Comparison of ENCODE assay signal across 8 cellular contexts in genomic region chr14:53218161-53218560, GRCh38.
DNase-seq lines count a peak whose midpoint lies in the region; ATAC-seq and TF ChIP-seq lines count a peak whose summit lies in the region.

No MANE protein-coding gene starts in this region.

- CTCF ChIA-PET in activated CD8-positive, alpha-beta T cell treated with anti-CD3 and anti-CD28 coated beads for 36 hours (lab: Charles Lee), result interaction anchor here (0.8 to 2.4 kb wide), 8 partner anchors 14 to 393 kb away, joined by 3 to 14 read pairs (median 3); partner anchors contain the start of gene DDHD1

- no peak for TF ChIP-seq EP300 in suprapubic skin (IDR thresholded peaks at IDR 0.05)

- peak overlapping the region; percentile 85 for H3K4me3 Mint-ChIP-seq in activated CD4-positive, alpha-beta T cell treated with anti-CD3 and anti-CD28 coated beads, Interleukin-2, amount 10 ng/mL, durations not matched to agents 24 days and 14 days
- H3K4me3 Mint-ChIP-seq in activated CD8-positive, alpha-beta T cell treated with anti-CD3 and anti-CD28 coated beads for 36 hours, result peak overlapping the region; percentile 80
- peak overlapping the region; percentile 74 to 89 (median 86) for H3K4me3 Mint-ChIP-seq in immature natural killer cell

- peak overlapping the region; percentile 1 for H3K27ac ChIP-seq in suprapubic skin

- no peaks in the 10 kb centered on the region for H3K9me3 Mint-ChIP-seq in activated CD4-positive, alpha-beta T cell treated with anti-CD3 and anti-CD28 coated beads, Interleukin-2, amount 10 ng/mL, durations not matched to agents 24 days and 14 days
- H3K9me3 Mint-ChIP-seq in activated CD8-positive, alpha-beta T cell treated with anti-CD3 and anti-CD28 coated beads for 36 hours, result no peaks in the 10 kb centered on the region
- H3K9me3 Mint-ChIP-seq in immature natural killer cell, result no peaks in the 10 kb centered on the region

- H3K4me1 ChIP-seq in suprapubic skin, result peaks cover 10% of the 10 kb centered on the region

- POLR2A ChIA-PET in activated CD8-positive, alpha-beta T cell treated with anti-CD3 and anti-CD28 coated beads for 36 hours (lab: Charles Lee), result interaction anchor here (0.6 to 1.3 kb wide), 3 partner anchors 37 to 110 kb away, joined by 5 to 7 read pairs (median 7); no protein-coding TSS in a partner anchor

- WGBS in suprapubic skin, result 72% methylated on average over 2 of the region's 2 CpGs

- no peak for TF ChIP-seq CTCF in activated CD8-positive, alpha-beta T cell treated with anti-CD3 and anti-CD28 coated beads for 36 hours (IDR thresholded peaks at IDR 0.05)
- TF ChIP-seq CTCF in suprapubic skin (IDR thresholded peaks at IDR 0.05), result no peak

- intact Hi-C loops in activated CD4-positive, alpha-beta T cell treated with anti-CD3 and anti-CD28 coated beads, Interleukin-2, amount 10 ng/mL, durations not matched to agents 24 days and 14 days (cut with micrococcal nuclease), result no loop called here
- intact Hi-C loops in activated CD8-positive, alpha-beta T cell treated with anti-CD3 and anti-CD28 coated beads for 36 hours (cut with micrococcal nuclease), result no loop called here

- no peak for DNase-seq in activated CD4-positive, alpha-beta T cell treated with anti-CD3 and anti-CD28 coated beads, Interleukin-2, amount 10 ng/mL, durations not matched to agents 24 days and 14 days
- no peak for DNase-seq in activated CD4-positive, alpha-beta T cell treated with anti-CD3 and anti-CD28 coated beads, Interleukin-2, amount 50 U/mL, for 4 hours
- no peak for DNase-seq in activated CD8-positive, alpha-beta T cell treated with anti-CD3 and anti-CD28 coated beads for 36 hours
- DNase-seq in immature natural killer cell (no peak), suprapubic skin (ENCODE audit: low spot score in 2 of 2) (no peak)

- no peaks in the 10 kb centered on the region for H3K36me3 ChIP-seq in suprapubic skin

- no peaks in the 10 kb centered on the region for H3K36me3 Mint-ChIP-seq in activated CD4-positive, alpha-beta T cell treated with anti-CD3 and anti-CD28 coated beads, Interleukin-2, amount 10 ng/mL, durations not matched to agents 24 days and 14 days (ENCODE audit: low read depth)
- no peaks in the 10 kb centered on the region for H3K36me3 Mint-ChIP-seq in activated CD8-positive, alpha-beta T cell treated with anti-CD3 and anti-CD28 coated beads for 36 hours (ENCODE audit: low read depth)
- peaks cover 0 to 4% (median 0%) of the 10 kb centered on the region in 3 donors for H3K36me3 Mint-ChIP-seq in immature natural killer cell

- no peaks in the 10 kb centered on the region for H3K27me3 Mint-ChIP-seq in activated CD4-positive, alpha-beta T cell treated with anti-CD3 and anti-CD28 coated beads, Interleukin-2, amount 10 ng/mL, durations not matched to agents 24 days and 14 days
- no peaks in the 10 kb centered on the region for H3K27me3 Mint-ChIP-seq in activated CD8-positive, alpha-beta T cell treated with anti-CD3 and anti-CD28 coated beads for 36 hours
- peaks cover 0 to 1% (median 0%) of the 10 kb centered on the region in 3 donors for H3K27me3 Mint-ChIP-seq in immature natural killer cell (ENCODE audit: low read depth in 3 of 3)

- no peaks in the 10 kb centered on the region for H3K27me3 ChIP-seq in suprapubic skin

- no peaks in the 10 kb centered on the region for H3K9me3 ChIP-seq in suprapubic skin

- peak overlapping the region; percentile 42 for H3K27ac Mint-ChIP-seq in activated CD4-positive, alpha-beta T cell treated with anti-CD3 and anti-CD28 coated beads, Interleukin-2, amount 10 ng/mL, durations not matched to agents 24 days and 14 days
- peak overlapping the region; percentile 79 for H3K27ac Mint-ChIP-seq in activated CD8-positive, alpha-beta T cell treated with anti-CD3 and anti-CD28 coated beads for 36 hours
- peak overlapping the region in 5 of 6 donors; percentile 42 to 74 (median 69) for H3K27ac Mint-ChIP-seq in immature natural killer cell

- peaks cover 12% of the 10 kb centered on the region for H3K4me1 Mint-ChIP-seq in activated CD4-positive, alpha-beta T cell treated with anti-CD3 and anti-CD28 coated beads, Interleukin-2, amount 10 ng/mL, durations not matched to agents 24 days and 14 days
- peaks cover 6% of the 10 kb centered on the region for H3K4me1 Mint-ChIP-seq in activated CD8-positive, alpha-beta T cell treated with anti-CD3 and anti-CD28 coated beads for 36 hours (ENCODE audit: low read depth)
- peaks cover 6 to 9% of the 10 kb centered on the region in 2 donors for H3K4me1 Mint-ChIP-seq in immature natural killer cell

- TF ChIP-seq POLR2A in suprapubic skin (IDR thresholded peaks at IDR 0.05), result no peak

- H3K4me3 ChIP-seq in suprapubic skin, result peak overlapping the region; percentile 58

- no peak for ATAC-seq in activated CD8-positive, alpha-beta T cell treated with anti-CD3 and anti-CD28 coated beads for 36 hours
- ATAC-seq in GM18498 (IDR thresholded peaks at IDR 0.05; ENCODE audit: unreplicated experiment) (no peak), HG02981 (IDR thresholded peaks at IDR 0.05; ENCODE audit: unreplicated experiment) (no peak), GM18909 (IDR thresholded peaks at IDR 0.05; ENCODE audit: poor library complexity, unreplicated experiment) (no peak)
